9 cellular contexts compared by ENCODE assay signal in the genomic region with DNA sequence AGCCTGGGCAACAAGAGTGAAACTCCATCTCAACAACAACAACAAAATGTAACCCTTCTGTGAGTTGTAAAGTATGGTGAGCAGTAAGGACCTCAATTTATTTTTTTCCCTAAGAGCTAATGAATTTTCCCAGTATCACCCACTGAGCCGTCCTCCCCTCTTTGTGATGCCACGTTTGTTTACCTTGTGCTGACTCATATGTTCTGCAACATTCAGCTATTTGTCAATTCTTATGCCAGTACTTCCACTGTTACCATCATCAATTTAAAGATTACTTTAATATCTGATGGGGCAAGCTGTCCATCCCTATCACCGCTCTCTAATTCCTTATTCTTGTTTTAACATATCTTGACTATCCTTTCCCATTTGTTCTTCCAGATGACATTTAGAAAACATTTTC. TPM values are rescaled to one million over a fixed set of nuclear protein-coding genes. Genes with fewer than 3 reads are reported as not detected.
DNase-seq lines count a peak whose midpoint lies in the region; ATAC-seq and TF ChIP-seq lines count a peak whose summit lies in the region.
"Had no signal": no experiment of that assay in that cellular context is flagged by ENCODE, and none has a peak within 500 bp of the region (broad histone marks: within the 10 kb centered on the region; RNA-seq: fewer than 3 reads in every experiment).

No MANE protein-coding gene starts in this region.

- no peak for TF ChIP-seq EP300 in transverse colon (IDR thresholded peaks at IDR 0.05; ENCODE audit: low read depth)

- H3K36me3 Mint-ChIP-seq in CD4-positive, alpha-beta memory T cell, result peaks cover 0 to 2% of the 10 kb centered on the region in 2 donors

- H3K27me3 Mint-ChIP-seq in CD4-positive, alpha-beta memory T cell, result no peaks in the 10 kb centered on the region

- TF ChIP-seq CTCF in lower lobe of right lung (IDR thresholded peaks at IDR 0.05), result no peak
- TF ChIP-seq CTCF in transverse colon (IDR thresholded peaks at IDR 0.05), result no peak
- TF ChIP-seq CTCF in omental fat pad (IDR thresholded peaks at IDR 0.05), result no peak

- ATAC-seq in lower lobe of right lung, result peak; percentile 27 to 65
- ATAC-seq in omental fat pad (ENCODE audit: low FRiP score), result no peak

- H3K4me1 Mint-ChIP-seq in CD4-positive, alpha-beta memory T cell, result no peaks in the 10 kb centered on the region

- CTCF ChIA-PET in CD4-positive, alpha-beta memory T cell (lab: Charles Lee; ENCODE audit: partially characterized antibody), result interaction anchor here (0.6 to 3.7 kb wide), 13 partner anchors 8 to 322 kb away, joined by 3 to 117 read pairs (median 3); partner anchors contain the start of gene SYCP2L

- no peak overlapping the region for H3K4me3 Mint-ChIP-seq in CD4-positive, alpha-beta memory T cell

- H3K4me1 ChIP-seq in lower lobe of right lung (no peaks in the 10 kb centered on the region), transverse colon (no peaks in the 10 kb centered on the region)
- H3K4me1 ChIP-seq in CD4-positive, alpha-beta memory T cell (ENCODE audit: insufficient read depth, low read length), result no peaks in the 10 kb centered on the region

- H3K9me3 Mint-ChIP-seq in CD4-positive, alpha-beta memory T cell, result no peaks in the 10 kb centered on the region

- peak overlapping the region in 1 of 7 donors; percentile 57 for H3K27ac Mint-ChIP-seq in CD4-positive, alpha-beta memory T cell

- no peak for TF ChIP-seq POLR2A in transverse colon (IDR thresholded peaks at IDR 0.05)

- no peak overlapping the region for H3K27ac ChIP-seq in lower lobe of right lung
- no peak overlapping the region for H3K27ac ChIP-seq in CD4-positive, alpha-beta memory T cell (ENCODE audit: low read depth, low read length)
- no peak overlapping the region for H3K27ac ChIP-seq in transverse colon
- H3K27ac ChIP-seq: BLaER1 had no signal

- H3K27me3 ChIP-seq in lower lobe of right lung (ENCODE audit: low read depth), result no peaks in the 10 kb centered on the region
- no peaks in the 10 kb centered on the region for H3K27me3 ChIP-seq in CD4-positive, alpha-beta memory T cell (ENCODE audit: insufficient read depth, low read length)
- no peaks in the 10 kb centered on the region for H3K27me3 ChIP-seq in transverse colon
- H3K27me3 ChIP-seq: BLaER1 had no signal

- intact Hi-C loops in lower lobe of right lung (cut with DNase I) (no loop called here), transverse colon (cut with DNase I; ENCODE audit: low total_unique reads) (loop anchor here (10.0 kb wide), 1 partner anchor 326 kb away; no protein-coding TSS in a partner anchor)
- intact Hi-C loops in CD4-positive, alpha-beta memory T cell (cut with micrococcal nuclease), result loop anchor here (1.0 to 10.0 kb wide), 5 partner anchors 78 to 1819 kb away; partner anchors contain the start of genes C6orf52, PAK1IP1 and TMEM14C

- in situ Hi-C loops in transverse colon (cut with MboI; ENCODE audit: low pct_ligation_motif_present in 1 of 4, low pct_unique_long_range_greater_than_20kb in 1 of 4, low sequenced_read_pairs in 3 of 4), result loop anchor here in 2 of 4 donors (10.0 kb wide), 2 partner anchors 296 to 326 kb away; no protein-coding TSS in a partner anchor

- DNase-seq in Daoy (ENCODE audit: low read depth) (peak; percentile 54), LHCN-M2 (ENCODE audit: low read depth) (peak; percentile 25), dermis blood vessel endothelial cell (peak; percentile 23), lower lobe of right lung (no peak), transverse colon (no peak), omental fat pad (ENCODE audit: low spot score) (no peak), activated gamma-delta T cell (lab: John Stamatoyannopoulos, UW) (no peak)
- DNase-seq in CD4-positive, alpha-beta memory T cell, result no peak

- H3K9me3 ChIP-seq in lower lobe of right lung (no peaks in the 10 kb centered on the region), transverse colon (no peaks in the 10 kb centered on the region)
- no peaks in the 10 kb centered on the region for H3K9me3 ChIP-seq in CD4-positive, alpha-beta memory T cell (ENCODE audit: control insufficient read depth in 1 of 2, low read length in 2 of 2)
- H3K9me3 ChIP-seq: BLaER1 had no signal

- POLR2A ChIA-PET in CD4-positive, alpha-beta memory T cell (lab: Charles Lee; ENCODE audit: partially characterized antibody), result no interaction called here

- WGBS in transverse colon (ENCODE audit: low coverage in 1 of 2), 2 donors, result 61 to 64% methylated on average over 3 of the region's 3 CpGs

- H3K36me3 ChIP-seq in lower lobe of right lung (no peaks in the 10 kb centered on the region), transverse colon (no peaks in the 10 kb centered on the region)
- no peaks in the 10 kb centered on the region for H3K36me3 ChIP-seq in CD4-positive, alpha-beta memory T cell (ENCODE audit: insufficient read depth, low read length)
- H3K36me3 ChIP-seq: BLaER1 had no signal

- no peak overlapping the region for H3K4me3 ChIP-seq in lower lobe of right lung
- H3K4me3 ChIP-seq in CD4-positive, alpha-beta memory T cell (ENCODE audit: low read length in 2 of 2), result no peak overlapping the region
- H3K4me3 ChIP-seq in transverse colon, result no peak overlapping the region
- H3K4me3 ChIP-seq: BLaER1 had no signal

RNA-seq across cellular contexts. Expression of gene MAK, which starts 37.5 kb away (rescaled TPM):
- 0.09 TPM in 1 of 2 replicates, not detected in the other for total RNA-seq in Daoy (2014; rRNA removed; shearing (Covaris generic))
- total RNA-seq in LHCN-M2 (2014; rRNA removed) (not detected in 2 replicates), dermis blood vessel endothelial cell (under 0.01 and 0.09 TPM in 2 replicates), lower lobe of right lung (1.3 TPM), transverse colon (not detected), omental fat pad (1 to 10 TPM in 2 of 4 donors, under 1 TPM in 2; 0.25 to 1.3 (median 1.0) TPM)
- polyA plus RNA-seq in LHCN-M2 (2012), result 0.05 TPM
- not detected for total RNA-seq in CD4-positive, alpha-beta memory T cell
- polyA plus RNA-seq in CD4-positive, alpha-beta memory T cell, result under 1 TPM in 1 of 2 donors, not detected in 1; 0.14 TPM

RNA-seq across cellular contexts. Expression of gene TMEM14B, which starts 53.2 kb away (rescaled TPM):
- 153 and 176 TPM in 2 replicates for total RNA-seq in Daoy (2014; rRNA removed; shearing (Covaris generic))
- total RNA-seq in LHCN-M2 (2014; rRNA removed) (79.0 and 91.4 TPM in 2 replicates), dermis blood vessel endothelial cell (47.7 and 69.6 TPM in 2 replicates), lower lobe of right lung (61.0 TPM), transverse colon (10 to 100 TPM; 16.5 to 57.9 (median 48.7) TPM), omental fat pad (100 to 1,000 TPM in 1 of 4 donors, 10 to 100 TPM in 3; 69.1 to 100 (median 73.7) TPM)
- 88.4 TPM for polyA plus RNA-seq in LHCN-M2 (2012)
- total RNA-seq in CD4-positive, alpha-beta memory T cell, result 10 to 100 TPM; 76.9 to 80.6 TPM
- 100 to 1,000 TPM; 174 to 236 TPM for polyA plus RNA-seq in CD4-positive, alpha-beta memory T cell

Comparison
In these comparisons a context has a peak if more than half of its experiments do, and no peak if none do; other contexts are left out.
1. DNase-seq: peak in Daoy (single experiment), LHCN-M2 (single experiment) and dermis blood vessel endothelial cell (single experiment); none in lower lobe of right lung (single experiment), CD4-positive, alpha-beta memory T cell (0 of 5), transverse colon (single experiment), omental fat pad (single experiment) and activated gamma-delta T cell (single experiment).